37 cellular contexts compared by ENCODE assay signal in the genomic region with DNA sequence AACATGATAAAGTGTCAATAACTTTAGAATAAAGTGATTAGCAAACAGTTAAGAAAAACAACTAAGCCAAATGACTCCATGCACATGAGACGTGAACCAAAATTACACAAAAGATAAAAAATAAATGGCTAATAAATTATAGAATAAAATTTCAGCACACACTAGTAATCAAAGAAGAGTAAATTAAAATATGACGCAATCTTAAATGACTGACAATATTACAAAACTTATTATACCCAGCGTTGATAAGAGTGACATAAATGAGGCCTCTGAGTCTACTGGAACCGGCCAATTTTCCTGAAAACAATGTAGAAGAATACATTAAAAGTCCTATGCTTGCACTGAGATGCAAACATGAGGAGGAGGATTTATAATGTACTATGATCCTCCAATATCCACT.
DNase-seq lines count a peak whose midpoint lies in the region; ATAC-seq, FAIRE-seq and TF ChIP-seq lines count a peak whose summit lies in the region.
"Had no signal": no experiment of that assay in that cellular context is flagged by ENCODE, and none has a peak within 500 bp of the region (broad histone marks: within the 10 kb centered on the region; RNA-seq: fewer than 3 reads in every experiment).

No MANE protein-coding gene starts in this region.

- H3K18ac ChIP-seq in IMR-90 (ENCODE audit: low read depth, low read length) (no peak overlapping the region), H1 (ENCODE audit: extremely low read depth, low read length) (no peak overlapping the region)

- TF ChIP-seq POLR2A in HepG2 (IDR thresholded peaks at IDR 0.05; ENCODE audit: insufficient read depth in 1 of 2, low read depth in 2 of 2, low read length in 2 of 2) (no peak), right lobe of liver (IDR thresholded peaks at IDR 0.05) (no peak), IMR-90 (IDR thresholded peaks at IDR 0.05; ENCODE audit: low read depth, low read length) (no peak), K562 (conservative IDR thresholded peaks at IDR 0.05) (no peak), H1 (IDR thresholded peaks at IDR 0.05; ENCODE audit: control extremely low read depth in 1 of 2, low read depth in 2 of 2, low read length in 2 of 2) (no peak)

- no peaks in the 10 kb centered on the region; a peak in 2 of 5 replicates for H3K27me3 ChIP-seq in HepG2 (ENCODE audit: control insufficient read depth in 1 of 2, insufficient read depth in 2 of 2, low read length in 2 of 2)
- H3K27me3 ChIP-seq in right lobe of liver, result no peaks in the 10 kb centered on the region
- no peaks in the 10 kb centered on the region for H3K27me3 ChIP-seq in IMR-90 (ENCODE audit: control insufficient read depth, insufficient read depth, low read length)
- peaks cover 2 to 4% of the 10 kb centered on the region in 2 experiments; a peak in 2 of 5 replicates for H3K27me3 ChIP-seq in K562 (ENCODE audit: control insufficient read depth in 2 of 2, insufficient read depth in 2 of 2, low read length in 2 of 2)
- no peaks in the 10 kb centered on the region; a peak in 1 of 7 replicates for H3K27me3 ChIP-seq in H1 (replicated peaks in 1 of 4; ENCODE audit: control insufficient read depth in 3 of 4, extremely low read depth in 1 of 4, insufficient read depth in 3 of 4, low read length in 3 of 4)
- H3K27me3 ChIP-seq: BE2C; BLaER1; BLaER1 treated with 17β-estradiol and CSF1 and Interleukin-3, amounts not matched to agents 10 nM and 100 nM had no signal

- H3K27me3 Mint-ChIP-seq in chondrocyte (ENCODE audit: low read depth), result no peaks in the 10 kb centered on the region

- H2AK9ac ChIP-seq in IMR-90 (replicated peaks; ENCODE audit: low read depth, low read length, poor library complexity), result no peak overlapping the region

- H3K79me2 ChIP-seq in HepG2 (ENCODE audit: insufficient read depth, low read length) (no peaks in the 10 kb centered on the region), K562 (ENCODE audit: control insufficient read depth, insufficient read depth, low read length) (no peaks in the 10 kb centered on the region), H1 (ENCODE audit: control insufficient read depth in 1 of 2, insufficient read depth in 2 of 2, low read length in 2 of 2) (no peaks in the 10 kb centered on the region)

- H4K8ac ChIP-seq in IMR-90 (ENCODE audit: low read depth in 2 of 2, low read length in 2 of 2) (no peak overlapping the region), H1 (ENCODE audit: extremely low read depth, insufficient read depth, low read length) (no peak overlapping the region)

- no peak overlapping the region for H3K4me2 ChIP-seq in HepG2 (ENCODE audit: low read depth, low read length)
- no peak overlapping the region for H3K4me2 ChIP-seq in IMR-90 (ENCODE audit: low read depth, low read length)
- no peak overlapping the region for H3K4me2 ChIP-seq in K562 (ENCODE audit: insufficient read depth, low read length)
- no peak overlapping the region for H3K4me2 ChIP-seq in H1 (ENCODE audit: insufficient read depth in 1 of 2, low read depth in 2 of 2, low read length in 2 of 2)
- H3K4me2 ChIP-seq: A549; BLaER1; BLaER1 treated with 17β-estradiol and CSF1 and Interleukin-3, amounts not matched to agents 10 nM and 100 nM had no signal

- no peak for TF ChIP-seq RAD21 in HepG2 (CRISPR knock-in tag; IDR thresholded peaks at IDR 0.05)
- no peak for TF ChIP-seq RAD21 in IMR-90 (IDR thresholded peaks at IDR 0.05; ENCODE audit: low read length)
- TF ChIP-seq RAD21 in K562 (CRISPR knock-in tag; conservative IDR thresholded peaks at IDR 0.05 in 1 of 2, IDR thresholded peaks at IDR 0.05 in 1 of 2), result no peak
- no peak for TF ChIP-seq RAD21 in H1 (IDR thresholded peaks at IDR 0.05 in 1 of 2, conservative IDR thresholded peaks at IDR 0.05 in 1 of 2; ENCODE audit: low read depth in 2 of 2, low read length in 2 of 2)

- H3K23me2 ChIP-seq in H1 (ENCODE audit: low read depth, low read length), result no peaks in the 10 kb centered on the region

- TF ChIP-seq CTCF in HepG2 (CRISPR knock-in tag; IDR thresholded peaks at IDR 0.05) (no peak), right lobe of liver (IDR thresholded peaks at IDR 0.05) (no peak), IMR-90 (conservative IDR thresholded peaks at IDR 0.05; ENCODE audit: low read depth, low read length) (no peak), K562 (IDR thresholded peaks at IDR 0.05 in 2 of 3, conservative IDR thresholded peaks at IDR 0.05 in 1 of 3; ENCODE audit: insufficient read depth in 2 of 3, low read depth in 1 of 3, low read length in 3 of 3) (no peak), H1 (IDR thresholded peaks at IDR 0.05; ENCODE audit: control extremely low read depth in 1 of 3, insufficient read depth in 1 of 3, low read depth in 1 of 3, low read length in 3 of 3) (no peak), chondrocyte (IDR thresholded peaks at IDR 0.05) (no peak), mucosa of descending colon (IDR thresholded peaks at IDR 0.05) (no peak)

- H3K9me3 ChIP-seq in HepG2 (ENCODE audit: low read length) (no peaks in the 10 kb centered on the region), right lobe of liver (no peaks in the 10 kb centered on the region), IMR-90 (ENCODE audit: control insufficient read depth, insufficient read depth, low read length) (no peaks in the 10 kb centered on the region), K562 (replicated peaks; ENCODE audit: control insufficient read depth, insufficient read depth, low read depth, low read length) (no peaks in the 10 kb centered on the region), H1 (ENCODE audit: insufficient read depth in 2 of 2, low read depth in 1 of 2, low read length in 1 of 2) (no peaks in the 10 kb centered on the region), mucosa of descending colon (no peaks in the 10 kb centered on the region)
- H3K9me3 ChIP-seq: A549; BE2C; BLaER1; BLaER1 treated with 17β-estradiol and CSF1 and Interleukin-3, amounts not matched to agents 10 nM and 100 nM; Caco-2 had no signal

- no peak overlapping the region for H3K9ac ChIP-seq in HepG2 (ENCODE audit: insufficient read depth, low read depth, low read length)
- H3K9ac ChIP-seq in IMR-90 (ENCODE audit: low read depth, low read length), result no peak overlapping the region
- no peak overlapping the region for H3K9ac ChIP-seq in K562 (ENCODE audit: insufficient read depth in 1 of 2, low read depth in 2 of 2, low read length in 2 of 2)
- no peak overlapping the region for H3K9ac ChIP-seq in H1 (replicated peaks in 1 of 4; ENCODE audit: extremely low read depth in 1 of 4, low read depth in 3 of 4, low read length in 3 of 4)
- H3K9ac ChIP-seq: BLaER1; BLaER1 treated with 17β-estradiol and CSF1 and Interleukin-3, amounts not matched to agents 10 nM and 100 nM had no signal

- POLR2A ChIA-PET in HepG2 (lab: Yijun Ruan, JAX), result no interaction called here
- POLR2A ChIA-PET in IMR-90 (lab: Charles Lee; ENCODE audit: unreplicated experiment), result no interaction called here
- POLR2A ChIA-PET in K562 (lab: Yijun Ruan, JAX), result no interaction called here
- POLR2A ChIA-PET in H1 (lab: Charles Lee; ENCODE audit: partially characterized antibody), result no interaction called here

- H3K4me3 ChIP-seq in HepG2 (replicated peaks in 1 of 3; ENCODE audit: insufficient read depth in 1 of 3, low read depth in 2 of 3, low read length in 3 of 3), result no peak overlapping the region
- H3K4me3 ChIP-seq in right lobe of liver, result no peak overlapping the region
- no peak overlapping the region for H3K4me3 ChIP-seq in IMR-90 (ENCODE audit: insufficient read depth, low read depth, low read length)
- H3K4me3 ChIP-seq in K562, result no peak overlapping the region
- no peak overlapping the region for H3K4me3 ChIP-seq in H1 (ENCODE audit: extremely low read depth in 1 of 4, insufficient read depth in 2 of 4, low read depth in 3 of 4, low read length in 4 of 4)
- H3K4me3 ChIP-seq in mucosa of descending colon, result no peak overlapping the region
- H3K4me3 ChIP-seq: A549; BLaER1; BLaER1 treated with 17β-estradiol and CSF1 and Interleukin-3, amounts not matched to agents 10 nM and 100 nM had no signal

- no peaks in the 10 kb centered on the region for H3K79me1 ChIP-seq in IMR-90 (ENCODE audit: low read depth in 1 of 2, low read length in 2 of 2)
- no peaks in the 10 kb centered on the region for H3K79me1 ChIP-seq in H1 (ENCODE audit: low read depth, low read length)

- H3K36me3 Mint-ChIP-seq in chondrocyte (ENCODE audit: low read depth), result peaks cover 2% of the 10 kb centered on the region
- H3K36me3 Mint-ChIP-seq: CD14-positive monocyte; CD4-positive, alpha-beta memory T cell; CD4-positive, CD25-positive, alpha-beta regulatory T cell; CD8-positive, alpha-beta memory T cell; CD8-positive, alpha-beta T cell had no signal

- no peak overlapping the region for H2BK120ac ChIP-seq in IMR-90 (ENCODE audit: low read depth, low read length)
- no peak overlapping the region for H2BK120ac ChIP-seq in H1 (replicated peaks; ENCODE audit: low read depth, low read length)

- H2AK5ac ChIP-seq in IMR-90 (ENCODE audit: low read depth, low read length) (no peak overlapping the region), H1 (ENCODE audit: low read depth, low read length) (no peak overlapping the region)

- WGBS in HepG2 (ENCODE audit: low lambda C conversion rate), result 31% methylated on average over 4 of the region's 4 CpGs
- WGBS in right lobe of liver (ENCODE audit: insufficient coverage, low coverage, low lambda C conversion rate, missing lambda C conversion rate), result 55% methylated on average over 4 of the region's 4 CpGs
- WGBS in IMR-90 (ENCODE audit: extremely low coverage in 2 of 2, insufficient read length in 1 of 2), 2 experiments, result no CpG with 5 or more reads among the region's 4 CpGs
- WGBS in K562 (ENCODE audit: insufficient coverage, low coverage, missing lambda C conversion rate), result 0% methylated on average over 4 of the region's 4 CpGs
- WGBS in H1 (ENCODE audit: extremely low coverage in 1 of 2, insufficient coverage in 1 of 2, insufficient read length in 1 of 2, insufficient replicate concordance in 2 of 2, low coverage in 1 of 2, low lambda C conversion rate in 2 of 2, missing lambda C conversion rate in 1 of 2), 2 experiments, result 92% methylated on average over 4 of the region's 4 CpGs; no CpG with 5 or more reads in 1 of the 2 experiments

- H3K27ac ChIP-seq in HepG2 (ENCODE audit: extremely low read length, insufficient read depth, low read length) (no peak overlapping the region), right lobe of liver (no peak overlapping the region), IMR-90 (ENCODE audit: insufficient read depth, low read length) (no peak overlapping the region), K562 (ENCODE audit: extremely low read depth, low read depth, low read length) (no peak overlapping the region), H1 (ENCODE audit: low read depth, low read length) (no peak overlapping the region)
- H3K27ac ChIP-seq: 22Rv1; A549; BLaER1; BLaER1 treated with 17β-estradiol and CSF1 and Interleukin-3, amounts not matched to agents 10 nM and 100 nM; C4-2B had no signal

- H3K27ac Mint-ChIP-seq in chondrocyte (ENCODE audit: unreplicated experiment), result no peak overlapping the region
- H3K27ac Mint-ChIP-seq: B cell; CD14-positive monocyte; CD4-positive, alpha-beta memory T cell; CD4-positive, alpha-beta T cell; CD4-positive, CD25-positive, alpha-beta regulatory T cell; CD8-positive, alpha-beta memory T cell; CD8-positive, alpha-beta T cell had no signal

- H2BK12ac ChIP-seq in H1 (ENCODE audit: low read depth, low read length), result no peak overlapping the region

- no peak overlapping the region for H4K91ac ChIP-seq in IMR-90 (ENCODE audit: insufficient read depth, low read depth, low read length)
- no peak overlapping the region for H4K91ac ChIP-seq in H1 (replicated peaks; ENCODE audit: insufficient read length, low read length)

- dilution Hi-C loops in IMR-90 (cut with HindIII; ENCODE audit: low sequenced_read_pairs, unreplicated experiment), result no loop called here

- no peak for DNase-seq in HepG2 (ENCODE audit: low spot score)
- no peak for DNase-seq in right lobe of liver
- no peak for DNase-seq in IMR-90
- no peak for DNase-seq in K562 (ENCODE audit: extremely low read depth in 1 of 4, low spot score in 3 of 4)
- DNase-seq in H1 (ENCODE audit: low read depth in 1 of 2, low spot score in 2 of 2), result no peak
- DNase-seq in chondrocyte (ENCODE audit: low spot score), result no peak
- DNase-seq in GM03348 (ENCODE audit: low spot score), result no peak
- no peak for DNase-seq in mucosa of descending colon
- DNase-seq: 8988T; ACHN; AML-193; BE2C; C1 segment of cervical spinal cord; Caco-2; Calu3; CD4-positive, alpha-beta memory T cell; CD4-positive, alpha-beta T cell; CD4-positive, CD25-positive, alpha-beta regulatory T cell; CD8-positive, alpha-beta memory T cell; CD8-positive, alpha-beta T cell; COR-L47; DMS 273 treated with DMSO at 0.1 percent for 48 hours; DMS153; DMS53; DMS79; DMS79 treated with DMSO at 0.1 percent for 48 hours; DND-41; EL had no signal

- FAIRE-seq in HepG2 (lab: Jason Lieb, UNC) (no peak), K562 (lab: Jason Lieb, UNC) (no peak), H1 (lab: Jason Lieb, UNC) (no peak)
- FAIRE-seq: A204.1, A549, D721Med had no signal

- H3K36me3 ChIP-seq in HepG2 (replicated peaks in 1 of 2; ENCODE audit: control insufficient read depth in 1 of 2, insufficient read depth in 2 of 2, low read length in 2 of 2) (no peaks in the 10 kb centered on the region), right lobe of liver (no peaks in the 10 kb centered on the region), IMR-90 (ENCODE audit: control insufficient read depth, insufficient read depth, low read length) (no peaks in the 10 kb centered on the region), K562 (ENCODE audit: control insufficient read depth, insufficient read depth, low read length) (no peaks in the 10 kb centered on the region), H1 (ENCODE audit: control insufficient read depth in 2 of 4, insufficient read depth in 4 of 4, low read length in 3 of 4) (no peaks in the 10 kb centered on the region), mucosa of descending colon (ENCODE audit: low read depth) (no peaks in the 10 kb centered on the region)
- H3K36me3 ChIP-seq: BE2C; BLaER1; BLaER1 treated with 17β-estradiol and CSF1 and Interleukin-3, amounts not matched to agents 10 nM and 100 nM had no signal

- H3K23ac ChIP-seq in IMR-90 (ENCODE audit: low read depth, low read length) (no peak overlapping the region), H1 (ENCODE audit: insufficient read length) (no peak overlapping the region)

- H3K4me1 Mint-ChIP-seq in chondrocyte (ENCODE audit: low read depth), result no peaks in the 10 kb centered on the region
- H3K4me1 Mint-ChIP-seq: B cell; CD14-positive monocyte; CD4-positive, alpha-beta memory T cell; CD4-positive, CD25-positive, alpha-beta regulatory T cell; CD8-positive, alpha-beta memory T cell had no signal

- intact Hi-C loops in HepG2 (cut with micrococcal nuclease; ENCODE audit: unreplicated experiment), result no loop called here
- intact Hi-C loops in right lobe of liver (cut with DNase I), result no loop called here
- intact Hi-C loops in IMR-90 (cut with micrococcal nuclease), result no loop called here
- intact Hi-C loops in K562 (cut with micrococcal nuclease), result no loop called here
- intact Hi-C loops in mucosa of descending colon (cut with DNase I, micrococcal nuclease), result no loop called here

- TF ChIP-seq EP300 in HepG2 (IDR thresholded peaks at IDR 0.05; ENCODE audit: low read depth in 2 of 2, low read length in 2 of 2) (no peak), HepG2 (CRISPR knock-in tag; IDR thresholded peaks at IDR 0.05; ENCODE audit: borderline replicate concordance) (no peak), K562 (IDR thresholded peaks at IDR 0.05; ENCODE audit: low read length) (no peak), H1 (IDR thresholded peaks at IDR 0.05; ENCODE audit: borderline replicate concordance in 1 of 2, low read depth in 2 of 2, low read length in 2 of 2) (no peak)

- no peak overlapping the region for H4K5ac ChIP-seq in IMR-90 (ENCODE audit: low read depth, low read length)
- no peak overlapping the region for H4K5ac ChIP-seq in H1 (ENCODE audit: insufficient read length, low read depth, low read length)

- H3K4ac ChIP-seq in IMR-90 (ENCODE audit: low read depth, low read length) (no peak overlapping the region), H1 (replicated peaks; ENCODE audit: insufficient read length, low read depth, low read length) (no peak overlapping the region)

- ATAC-seq in HepG2, result no peak
- no peak for ATAC-seq in right lobe of liver
- no peak for ATAC-seq in IMR-90 (ENCODE audit: low read depth)
- no peak for ATAC-seq in K562
- no peak for ATAC-seq in mucosa of descending colon
- ATAC-seq: A549; CD8-positive, alpha-beta T cell had no signal

- H2BK20ac ChIP-seq in IMR-90 (ENCODE audit: low read depth, low read length) (no peak overlapping the region), H1 (ENCODE audit: low read length) (no peak overlapping the region)

- no peak overlapping the region for H3K14ac ChIP-seq in IMR-90 (replicated peaks; ENCODE audit: low read depth, low read length)
- H3K14ac ChIP-seq in H1 (ENCODE audit: insufficient read length), result no peak overlapping the region

- H3K56ac ChIP-seq in IMR-90 (ENCODE audit: extremely low read depth, insufficient read depth, low read length) (no peak overlapping the region), H1 (replicated peaks; ENCODE audit: insufficient read length, low read depth, low read length) (no peak overlapping the region)

- H2BK5ac ChIP-seq in IMR-90 (ENCODE audit: low read depth, low read length, poor library complexity, severe bottlenecking) (no peak overlapping the region), H1 (ENCODE audit: low read depth, low read length) (no peak overlapping the region)

- H4K20me1 ChIP-seq in HepG2 (ENCODE audit: insufficient read depth, low read length) (no peaks in the 10 kb centered on the region), IMR-90 (ENCODE audit: insufficient read depth, low read length) (no peaks in the 10 kb centered on the region), K562 (replicated peaks; ENCODE audit: control insufficient read depth, insufficient read depth, low read length) (no peaks in the 10 kb centered on the region), H1 (replicated peaks in 1 of 2; ENCODE audit: control insufficient read depth in 1 of 2, insufficient read depth in 2 of 2, low read length in 2 of 2) (no peaks in the 10 kb centered on the region)
- H4K20me1 ChIP-seq: BLaER1; BLaER1 treated with 17β-estradiol and CSF1 and Interleukin-3, amounts not matched to agents 10 nM and 100 nM had no signal

- H3K9me1 ChIP-seq in IMR-90 (ENCODE audit: insufficient read depth, low read length) (no peaks in the 10 kb centered on the region), K562 (ENCODE audit: control insufficient read depth, insufficient read depth, low read length) (no peaks in the 10 kb centered on the region)

- H3K9me3 Mint-ChIP-seq in chondrocyte (ENCODE audit: low read depth), result no peaks in the 10 kb centered on the region
- H3K9me3 Mint-ChIP-seq: CD4-positive, alpha-beta T cell; CD4-positive, CD25-positive, alpha-beta regulatory T cell; CD8-positive, alpha-beta T cell had no signal

- H3K4me1 ChIP-seq in HepG2 (ENCODE audit: insufficient read depth, low read length), result no peaks in the 10 kb centered on the region
- H3K4me1 ChIP-seq in right lobe of liver, result no peaks in the 10 kb centered on the region
- H3K4me1 ChIP-seq in IMR-90 (ENCODE audit: control insufficient read depth, insufficient read depth, low read length), result 0 out of 2 replicates have a peak, but pooled peaks cover 3% of the 10 kb centered on the region
- no peaks in the 10 kb centered on the region for H3K4me1 ChIP-seq in K562 (replicated peaks in 1 of 2; ENCODE audit: control insufficient read depth in 2 of 2, insufficient read depth in 2 of 2, low read length in 2 of 2)
- no peaks in the 10 kb centered on the region for H3K4me1 ChIP-seq in H1 (replicated peaks in 1 of 4; ENCODE audit: control insufficient read depth in 3 of 4, insufficient read depth in 4 of 4, low read length in 3 of 4)
- H3K4me1 ChIP-seq in mucosa of descending colon (ENCODE audit: low read depth), result no peaks in the 10 kb centered on the region
- H3K4me1 ChIP-seq: A549; BE2C; BLaER1; BLaER1 treated with 17β-estradiol and CSF1 and Interleukin-3, amounts not matched to agents 10 nM and 100 nM had no signal

- H2BK15ac ChIP-seq in IMR-90 (ENCODE audit: low read depth, low read length), result no peak overlapping the region
- H2BK15ac ChIP-seq in H1 (ENCODE audit: low read length), result no peak overlapping the region

- H3K4me3 Mint-ChIP-seq in chondrocyte (ENCODE audit: unreplicated experiment), result no peak overlapping the region
- H3K4me3 Mint-ChIP-seq: B cell; CD14-positive monocyte; CD4-positive, alpha-beta memory T cell; CD4-positive, alpha-beta T cell; CD4-positive, CD25-positive, alpha-beta regulatory T cell; CD8-positive, alpha-beta memory T cell; CD8-positive, alpha-beta T cell had no signal

- BruUV-seq in HepG2 (replicated peaks; lab: Mats Ljungman, UMichigan), result no TSS peak
- BruUV-seq in IMR-90 (replicated peaks; lab: Mats Ljungman, UMichigan), result no TSS peak
- BruUV-seq in K562 (replicated peaks; lab: Mats Ljungman, UMichigan), result no TSS peak

- CTCF ChIA-PET in HepG2 (lab: Yijun Ruan, JAX; ENCODE audit: low intra/inter-chr PET ratio, low total read pairs), result no interaction called here
- CTCF ChIA-PET in IMR-90 (lab: Yijun Ruan, JAX), result no interaction called here
- CTCF ChIA-PET in K562 (lab: Yijun Ruan, JAX; ENCODE audit: low intra/inter-chr PET ratio), result no interaction called here
- CTCF ChIA-PET in H1 (lab: Charles Lee; ENCODE audit: partially characterized antibody), result interaction anchor here (0.7 to 0.9 kb wide), 2 partner anchors 21 to 74 kb away, joined by 3 to 4 read pairs; no protein-coding TSS in a partner anchor

- in situ Hi-C loops in HepG2 (cut with HindIII; ENCODE audit: extremely low pct_ligation_motif_present, low pct_unique_long_range_greater_than_20kb) (no loop called here), IMR-90 (cut with MboI; ENCODE audit: low sequenced_read_pairs) (no loop called here), K562 (cut with MboI) (no loop called here)

- H2AFZ ChIP-seq in HepG2 (ENCODE audit: low read length) (no peak overlapping the region), IMR-90 (replicated peaks; ENCODE audit: low read length, poor library complexity) (no peak overlapping the region), K562 (ENCODE audit: low read depth, low read length) (no peak overlapping the region), H1 (ENCODE audit: low read length) (no peak overlapping the region)
